15 cellular contexts compared by ENCODE assay signal in the genomic region with DNA sequence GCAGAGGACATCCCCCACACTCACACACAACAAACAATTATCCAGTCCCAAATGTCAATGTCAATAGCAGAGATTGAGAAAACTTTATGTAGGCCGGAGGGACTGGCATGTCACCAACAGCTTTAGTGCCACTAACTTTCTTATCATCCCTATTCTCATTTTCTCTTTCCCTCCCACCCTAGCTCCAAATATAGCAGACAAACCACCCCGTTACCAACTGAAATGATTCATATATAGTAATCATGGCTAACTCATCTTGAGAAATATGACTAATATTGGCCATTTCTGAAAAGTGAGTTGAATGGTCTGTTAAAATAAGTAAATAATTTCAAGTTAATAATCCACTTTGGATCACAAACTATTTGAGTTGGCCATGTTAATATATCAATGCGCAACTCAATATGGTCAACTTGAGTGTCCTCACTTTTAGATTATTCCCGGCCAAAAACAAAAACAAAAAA.
DNase-seq lines count a peak whose midpoint lies in the region; ATAC-seq and TF ChIP-seq lines count a peak whose summit lies in the region.
"Had no signal": no experiment of that assay in that cellular context is flagged by ENCODE, and none has a peak within 500 bp of the region (broad histone marks: within the 10 kb centered on the region; RNA-seq: fewer than 3 reads in every experiment).

No MANE protein-coding gene starts in this region.

- H2BK15ac ChIP-seq in mesenchymal stem cell (ENCODE audit: low read depth, poor library complexity, severe bottlenecking): no peak overlapping the region

- CTCF ChIA-PET in mammary epithelial cell (lab: Charles Lee; ENCODE audit: low non-redundant PET): no interaction called here

- no peak overlapping the region for H4K91ac ChIP-seq in mesenchymal stem cell (ENCODE audit: low read length)

- no peak overlapping the region for H3K4me2 ChIP-seq in mammary epithelial cell (ENCODE audit: insufficient read depth, low read depth, low read length)
- no peak overlapping the region for H3K4me2 ChIP-seq in mesenchymal stem cell (ENCODE audit: low read length, poor library complexity, severe bottlenecking)

- H3K14ac ChIP-seq in mesenchymal stem cell (ENCODE audit: low read length in 2 of 2): no peak overlapping the region

- H3K27ac ChIP-seq in mammary epithelial cell (ENCODE audit: insufficient read depth, low read depth, low read length) (no peak overlapping the region), breast epithelium (no peak overlapping the region), mesenchymal stem cell (ENCODE audit: low read length, poor library complexity, severe bottlenecking) (no peak overlapping the region)
- H3K27ac ChIP-seq: HL-60, spleen had no signal

- ATAC-seq in HG02840 (IDR thresholded peaks at IDR 0.05; ENCODE audit: low FRiP score, unreplicated experiment): peak; percentile 72
- peak; percentile 71 for ATAC-seq in HG03558 (IDR thresholded peaks at IDR 0.05; ENCODE audit: extremely low read depth, unreplicated experiment)

- H4K20me1 ChIP-seq in mammary epithelial cell (ENCODE audit: insufficient read depth, low read length): no peaks in the 10 kb centered on the region

- dilution Hi-C loops in mammary epithelial cell (cut with HindIII; ENCODE audit: low sequenced_read_pairs): no loop called here

- no TSS peak for BruUV-seq in mammary epithelial cell (replicated peaks; lab: Mats Ljungman, UMichigan)

- no peak overlapping the region for H2BK5ac ChIP-seq in mesenchymal stem cell (ENCODE audit: low read depth, low read length, poor library complexity, severe bottlenecking)

- no peaks in the 10 kb centered on the region for H3K4me1 ChIP-seq in mammary epithelial cell (ENCODE audit: insufficient read depth, low read length)
- no peaks in the 10 kb centered on the region for H3K4me1 ChIP-seq in breast epithelium
- no peaks in the 10 kb centered on the region for H3K4me1 ChIP-seq in mesenchymal stem cell (ENCODE audit: control insufficient read depth, insufficient read depth, low read depth, low read length)
- H3K4me1 ChIP-seq: spleen had no signal

- intact Hi-C loops in mammary epithelial cell (cut with micrococcal nuclease): no loop called here
- intact Hi-C loops in breast epithelium (cut with DNase I; ENCODE audit: low total_unique reads): no loop called here

- no peak overlapping the region for H3K23ac ChIP-seq in mesenchymal stem cell (ENCODE audit: low read length in 2 of 2)

- 77% methylated on average over 4 of the region's 4 CpGs for WGBS in mammary epithelial cell (ENCODE audit: low coverage, missing lambda C conversion rate)
- WGBS in mesenchymal stem cell: 94% methylated on average over 3 of the region's 4 CpGs

- TF ChIP-seq CTCF in mammary epithelial cell (conservative IDR thresholded peaks at IDR 0.05 in 1 of 2, IDR thresholded peaks at IDR 0.05 in 1 of 2; ENCODE audit: extremely low read depth in 1 of 2, insufficient read depth in 1 of 2, low read depth in 1 of 2, low read length in 2 of 2) (no peak), breast epithelium (IDR thresholded peaks at IDR 0.05) (no peak)

- no peaks in the 10 kb centered on the region for H3K79me1 ChIP-seq in mesenchymal stem cell (replicated peaks; ENCODE audit: low read length, poor library complexity, severe bottlenecking)

- TF ChIP-seq POLR2A in breast epithelium (IDR thresholded peaks at IDR 0.05): no peak

- H3K4ac ChIP-seq in mesenchymal stem cell (ENCODE audit: low read depth in 1 of 2, low read length in 2 of 2): no peak overlapping the region

- no peak overlapping the region for H4K8ac ChIP-seq in mesenchymal stem cell (ENCODE audit: low read length)

- H2BK12ac ChIP-seq in mesenchymal stem cell (ENCODE audit: low read length in 2 of 2): no peak overlapping the region

- no peak overlapping the region for H2AFZ ChIP-seq in mammary epithelial cell (ENCODE audit: low read depth, low read length)
- no peak overlapping the region for H2AFZ ChIP-seq in mesenchymal stem cell (ENCODE audit: low read depth, low read length)

- in situ Hi-C loops in mammary epithelial cell (cut with MboI; ENCODE audit: low sequenced_read_pairs in 2 of 2): no loop called here

- no peaks in the 10 kb centered on the region for H3K27me3 ChIP-seq in mammary epithelial cell (ENCODE audit: insufficient read depth, low read length)
- no peaks in the 10 kb centered on the region for H3K27me3 ChIP-seq in breast epithelium
- H3K27me3 ChIP-seq in mesenchymal stem cell (ENCODE audit: control insufficient read depth in 1 of 2, insufficient read depth in 1 of 2, low read length in 2 of 2): no peaks in the 10 kb centered on the region
- H3K27me3 ChIP-seq: spleen had no signal

- H3K79me2 ChIP-seq in mammary epithelial cell (ENCODE audit: insufficient read depth, low read length): no peaks in the 10 kb centered on the region

- H3K4me3 ChIP-seq in mammary epithelial cell (replicated peaks in 1 of 3; ENCODE audit: insufficient read depth in 1 of 3, low read depth in 2 of 3, low read length in 3 of 3): no peak overlapping the region
- H3K4me3 ChIP-seq in breast epithelium: no peak overlapping the region
- H3K4me3 ChIP-seq in mesenchymal stem cell (ENCODE audit: insufficient read depth in 1 of 2, low read depth in 1 of 2, low read length in 2 of 2): no peak overlapping the region
- H3K4me3 ChIP-seq: spleen had no signal

- no peak overlapping the region for H3K18ac ChIP-seq in mesenchymal stem cell (ENCODE audit: low read depth in 1 of 2, low read length in 2 of 2)

- H2BK120ac ChIP-seq in mesenchymal stem cell (ENCODE audit: low read depth, low read length): no peak overlapping the region

- H3K36me3 ChIP-seq in mammary epithelial cell (ENCODE audit: insufficient read depth, low read length) (no peaks in the 10 kb centered on the region), breast epithelium (no peaks in the 10 kb centered on the region), mesenchymal stem cell (ENCODE audit: control insufficient read depth in 1 of 2, insufficient read depth in 2 of 2, low read depth in 1 of 2, low read length in 2 of 2) (no peaks in the 10 kb centered on the region)
- H3K36me3 ChIP-seq: spleen had no signal

- H2AK5ac ChIP-seq in mesenchymal stem cell (ENCODE audit: low read length, severe bottlenecking): no peak overlapping the region

- DNase-seq in mammary epithelial cell (peak; percentile 3), breast epithelium (ENCODE audit: low spot score in 2 of 2) (no peak), mesenchymal stem cell (no peak), SK-N-DZ (ENCODE audit: low spot score) (no peak), T1000 (lab: John Stamatoyannopoulos, UW) (no peak)
- DNase-seq in stimulated activated CD8-positive, alpha-beta memory T cell treated with anti-CD3 and anti-CD28 coated beads, Interleukin-4, amount 100 ng/mL, for 48 hours: no peak
- DNase-seq: 8988T; activated CD4-positive, alpha-beta T cell treated with anti-CD3 and anti-CD28 coated beads for 4 hours; activated gamma-delta T cell treated with Interleukin-2 at 50 U/mL for 16 hours; cerebellar nuclear complex; NCI-H82; spleen had no signal

- H3K9me3 ChIP-seq in mammary epithelial cell (replicated peaks; ENCODE audit: insufficient read depth, low read length): no peaks in the 10 kb centered on the region
- H3K9me3 ChIP-seq in breast epithelium: no peaks in the 10 kb centered on the region
- no peaks in the 10 kb centered on the region for H3K9me3 ChIP-seq in mesenchymal stem cell (ENCODE audit: control insufficient read depth, low read length)

- H3K9ac ChIP-seq in mammary epithelial cell (ENCODE audit: insufficient read depth, low read length) (no peak overlapping the region), mesenchymal stem cell (ENCODE audit: low read length) (no peak overlapping the region)
